8 cellular contexts compared by ENCODE assay signal in genomic region chr6:159042003-159042823, GRCh38. TPM values are rescaled to one million over a fixed set of nuclear protein-coding genes. Genes with fewer than 3 reads are reported as not detected.
DNase-seq lines count a peak whose midpoint lies in the region; ATAC-seq and TF ChIP-seq lines count a peak whose summit lies in the region.

No MANE protein-coding gene starts in this region.

- H3K36me3 Mint-ChIP-seq in natural killer cell: peaks cover 43% of the 10 kb centered on the region

- peak; percentile 75 for DNase-seq in COLO829 (ENCODE audit: low spot score)
- DNase-seq in RPMI7951 (ENCODE audit: low read depth): peak; percentile 44
- DNase-seq in activated T-helper 9 cell treated with anti-CD3 and anti-CD28 coated beads, Interleukin-2, amount 50 U/mL, for 16 hours (ENCODE audit: low read depth): peak; percentile 54
- DNase-seq in fibroblast of pulmonary artery (ENCODE audit: low read depth): peak; percentile 66
- peak; percentile 62 for DNase-seq in natural killer cell
- DNase-seq in testis: peak; percentile 77

- H3K9me3 ChIP-seq in KOPT-K1 (ENCODE audit: insufficient read depth, low read length, poor library complexity, severe bottlenecking): no peaks in the 10 kb centered on the region
- no peaks in the 10 kb centered on the region for H3K9me3 ChIP-seq in testis

- H3K9me3 Mint-ChIP-seq in natural killer cell: no peaks in the 10 kb centered on the region

- H3K4me1 Mint-ChIP-seq in natural killer cell: peaks cover 74 to 75% of the 10 kb centered on the region in 2 donors

- H3K27ac ChIP-seq in KOPT-K1 (ENCODE audit: low read depth, low read length, poor library complexity, severe bottlenecking) (peak overlapping the region; percentile 79), testis (peak overlapping the region in 1 of 2 donors; percentile 5)

- 51 to 54% methylated on average over 14 of the region's 14 CpGs for WGBS in testis, 2 donors

- peak overlapping the region; percentile 97 for H3K27ac Mint-ChIP-seq in natural killer cell

- no peak overlapping the region for H3K4me3 ChIP-seq in fibroblast of pulmonary artery (replicated peaks; ENCODE audit: low read depth, low read length)
- H3K4me3 ChIP-seq in testis: no peak overlapping the region

- intact Hi-C loops in natural killer cell (cut with micrococcal nuclease): loop anchor here (1.0 to 10.0 kb wide), 4 partner anchors 20 to 1897 kb away; no protein-coding TSS in a partner anchor
- intact Hi-C loops in testis (cut with DNase I; ENCODE audit: low total_unique reads): loop anchor here (10.0 kb wide), 2 partner anchors 63 to 93 kb away; no protein-coding TSS in a partner anchor

- no peaks in the 10 kb centered on the region for H3K27me3 ChIP-seq in testis

- peak overlapping the region; percentile 98 for H3K4me3 Mint-ChIP-seq in natural killer cell

- H3K4me1 ChIP-seq in testis: peaks cover 5% of the 10 kb centered on the region

- TF ChIP-seq CTCF in fibroblast of pulmonary artery (IDR thresholded peaks at IDR 0.05; ENCODE audit: low read length, missing control alignments): peak; percentile 99
- TF ChIP-seq CTCF in natural killer cell (IDR thresholded peaks at IDR 0.05): peak; percentile 99
- peak; percentile 73 to 92 (median 81) for TF ChIP-seq CTCF in testis (IDR thresholded peaks at IDR 0.05)

- no peak for TF ChIP-seq POLR2A in testis (IDR thresholded peaks at IDR 0.05)

- no peaks in the 10 kb centered on the region for H3K27me3 Mint-ChIP-seq in natural killer cell (ENCODE audit: low read depth in 2 of 2)

- ATAC-seq in GM21367 (IDR thresholded peaks at IDR 0.05; ENCODE audit: unreplicated experiment) (peak; percentile 33), natural killer cell (peak; percentile 43 to 75 (median 56))

- peaks cover 51% of the 10 kb centered on the region for H3K36me3 ChIP-seq in KOPT-K1 (ENCODE audit: insufficient read depth, low read length)
- no peaks in the 10 kb centered on the region for H3K36me3 ChIP-seq in testis (ENCODE audit: low read depth, missing control alignments)

RNA-seq across cellular contexts. Expression of gene TAGAP, which starts 2.6 kb away (rescaled TPM):
- total RNA-seq in RPMI7951 (2014; rRNA removed; shearing (Covaris generic)): not detected in 2 replicates
- total RNA-seq in natural killer cell (100 to 1,000 TPM; 139 to 291 (median 178) TPM), testis (1 to 10 TPM; 1.1 to 4.5 TPM)
- polyA plus RNA-seq in testis (ENCODE audit: insufficient read depth, low read depth, low replicate concordance): 4.9 TPM

RNA-seq across cellular contexts. Expression of gene RSPH3, which starts 42.2 kb away (rescaled TPM):
- total RNA-seq in RPMI7951 (2014; rRNA removed; shearing (Covaris generic)): 3.3 and 5.4 TPM in 2 replicates
- total RNA-seq in natural killer cell: 1 to 10 TPM; 1.5 to 2.9 (median 2.4) TPM
- 10 to 100 TPM; 15.7 to 23.6 TPM for total RNA-seq in testis
- 41.9 TPM for polyA plus RNA-seq in testis (ENCODE audit: insufficient read depth, low read depth, low replicate concordance)

Comparison
In these comparisons a context has a peak if more than half of its experiments do, and no peak if none do; other contexts are left out.
1. RNA of gene TAGAP, which starts 2.6 kb away (total RNA-seq): 139 to 291 TPM in natural killer cell; 1.1 to 4.5 TPM in testis and not detected in RPMI7951; every median in the first group is over 10 times any median in the second.
2. Peak in every context shown above with its lines, with median percentiles within 50 percentile points of each other: DNase-seq and CTCF ChIP-seq.